8 cellular contexts compared by ENCODE assay signal in genomic region chrX:107629533-107629909, GRCh38. TPM values are rescaled to one million over a fixed set of nuclear protein-coding genes. Genes with fewer than 3 reads are reported as not detected.
DNase-seq lines count a peak whose midpoint lies in the region; ATAC-seq, FAIRE-seq and TF ChIP-seq lines count a peak whose summit lies in the region.

No MANE protein-coding gene starts in this region.

- WGBS in prostate gland = 4% methylated on average over 5 of the region's 5 CpGs
- WGBS in small intestine, 3 donors = 1 to 35% (median 13%) methylated on average over 5 of the region's 5 CpGs

- ATAC-seq in SK-N-SH treated with all-trans-retinoic acid at 6 μM for 48 hours (peak; percentile 54), GM18861 (IDR thresholded peaks at IDR 0.05; ENCODE audit: unreplicated experiment) (no peak), GM21619 (IDR thresholded peaks at IDR 0.05; ENCODE audit: unreplicated experiment) (no peak)

- intact Hi-C loops in Caco-2 (cut with micrococcal nuclease; ENCODE audit: unreplicated experiment) (loop anchor here (1.0 kb wide), 1 partner anchor 91 kb away; no protein-coding TSS in a partner anchor), prostate gland (cut with DNase I) (loop anchor here (10.0 kb wide), 1 partner anchor 635 kb away; no protein-coding TSS in a partner anchor)

- H3K4me3 ChIP-seq in Caco-2 (ENCODE audit: low read depth, low read length) (peak overlapping the region; percentile 59), H7 (ENCODE audit: insufficient read depth, low read depth, low read length) (peak overlapping the region; percentile 81), fibroblast of pulmonary artery (replicated peaks; ENCODE audit: low read depth, low read length) (peak overlapping the region; percentile 76), prostate gland (peak overlapping the region; percentile 40 to 42), small intestine (ENCODE audit: low read depth in 1 of 2, low read length in 2 of 2) (peak overlapping the region in 1 of 2 donors; percentile 53)

- no peaks in the 10 kb centered on the region for H3K36me3 ChIP-seq in Caco-2 (ENCODE audit: control insufficient read depth, insufficient read depth, low read length)
- H3K36me3 ChIP-seq in H7 (replicated peaks; ENCODE audit: control insufficient read depth, insufficient read depth, low read length) = no peaks in the 10 kb centered on the region
- H3K36me3 ChIP-seq in prostate gland = no peaks in the 10 kb centered on the region
- H3K36me3 ChIP-seq in small intestine (ENCODE audit: control insufficient read depth in 2 of 2, insufficient read depth in 2 of 2, low read length in 2 of 2) = no peaks in the 10 kb centered on the region

- H3K36me3 Mint-ChIP-seq in Caco-2 (ENCODE audit: insufficient read depth, unreplicated experiment) = no peaks in the 10 kb centered on the region

- H3K4me1 Mint-ChIP-seq in Caco-2 (ENCODE audit: low read depth, unreplicated experiment) = peaks cover 8% of the 10 kb centered on the region

- no peak overlapping the region for H3K27ac Mint-ChIP-seq in Caco-2 (ENCODE audit: unreplicated experiment)

- peak overlapping the region; percentile 79 for H3K4me3 Mint-ChIP-seq in Caco-2 (ENCODE audit: unreplicated experiment)

- H3K9me3 Mint-ChIP-seq in Caco-2 (ENCODE audit: unreplicated experiment) = no peaks in the 10 kb centered on the region

- FAIRE-seq in small intestine (lab: Jason Lieb, UNC) = no peak

- DNase-seq in Caco-2 (peak in 1 of 2 experiments; percentile 15), H7 (peak; percentile 50), fibroblast of pulmonary artery (ENCODE audit: low read depth) (peak; percentile 32), prostate gland (ENCODE audit: low spot score) (peak; percentile 7), small intestine (no peak)

- POLR2A ChIA-PET in Caco-2 (lab: Charles Lee) = no interaction called here

- no peak overlapping the region for H3K27ac ChIP-seq in prostate gland
- H3K27ac ChIP-seq in small intestine (ENCODE audit: low read depth in 1 of 2, low read length in 1 of 2) = no peak overlapping the region

- H3K27me3 Mint-ChIP-seq in Caco-2 (ENCODE audit: insufficient read depth, unreplicated experiment) = peaks cover 3% of the 10 kb centered on the region

- BruUV-seq in Caco-2 (replicated peaks; lab: Mats Ljungman, UMichigan) = no TSS peak

- TF ChIP-seq POLR2A in prostate gland (IDR thresholded peaks at IDR 0.05) = no peak

- H3K9me3 ChIP-seq in Caco-2 (no peaks in the 10 kb centered on the region), prostate gland (no peaks in the 10 kb centered on the region), small intestine (ENCODE audit: control insufficient read depth, low read depth) (no peaks in the 10 kb centered on the region)

- H3K27me3 ChIP-seq in Caco-2 (replicated peaks; ENCODE audit: control insufficient read depth, insufficient read depth, low read length) = no peaks in the 10 kb centered on the region
- no peaks in the 10 kb centered on the region for H3K27me3 ChIP-seq in H7 (ENCODE audit: control insufficient read depth, insufficient read depth, low read length)
- no peaks in the 10 kb centered on the region for H3K27me3 ChIP-seq in prostate gland (replicated peaks; ENCODE audit: insufficient read depth)
- peaks cover 0 to 2% of the 10 kb centered on the region in 2 donors for H3K27me3 ChIP-seq in small intestine (ENCODE audit: control insufficient read depth in 2 of 2, insufficient read depth in 2 of 2, low read length in 2 of 2)

- TF ChIP-seq CTCF in Caco-2 (IDR thresholded peaks at IDR 0.05; ENCODE audit: insufficient read depth in 1 of 2, low read depth in 1 of 2, low read length in 1 of 2, severe bottlenecking in 1 of 2, unreplicated experiment in 1 of 2) (peak in 1 of 2 experiments; percentile 22), fibroblast of pulmonary artery (IDR thresholded peaks at IDR 0.05; ENCODE audit: low read length, missing control alignments) (peak; percentile 39), prostate gland (IDR thresholded peaks at IDR 0.05) (no peak)

- CTCF ChIA-PET in Caco-2 (lab: Charles Lee) = interaction anchor here (1.1 to 1.3 kb wide), 2 partner anchors 44 to 146 kb away, joined by 4 to 5 read pairs; partner anchors contain the start of gene TSC22D3

- H3K4me1 ChIP-seq in Caco-2 (no peaks in the 10 kb centered on the region), prostate gland (replicated peaks) (no peaks in the 10 kb centered on the region), small intestine (ENCODE audit: control insufficient read depth in 2 of 2, insufficient read depth in 1 of 2, low read depth in 1 of 2, low read length in 1 of 2) (no peaks in the 10 kb centered on the region)

TF ChIP-seq in SK-N-SH treated with all-trans-retinoic acid at 6 μM for 48 hours, 23 proteins besides CTCF, POLR2A, EP300 and RAD21 (continues in another document):
- TF ChIP-seq TCF4 (CRISPR knock-in tag; IDR thresholded peaks at IDR 0.05; ENCODE audit: borderline replicate concordance) (no peak), CSRNP3 (CRISPR knock-in tag; IDR thresholded peaks at IDR 0.05) (no peak), ZNF70 (CRISPR knock-in tag; IDR thresholded peaks at IDR 0.05) (no peak), ARNTL (CRISPR knock-in tag; IDR thresholded peaks at IDR 0.05; ENCODE audit: borderline replicate concordance, low read depth) (no peak), GLIS3 (CRISPR knock-in tag; IDR thresholded peaks at IDR 0.05) (no peak), ZNF565 (CRISPR knock-in tag; conservative IDR thresholded peaks at IDR 0.05; ENCODE audit: low read depth) (no peak), CREB5 (CRISPR knock-in tag; IDR thresholded peaks at IDR 0.05; ENCODE audit: low read depth) (no peak), ESRRG (CRISPR knock-in tag; IDR thresholded peaks at IDR 0.05) (no peak), ISL1 (CRISPR knock-in tag; IDR thresholded peaks at IDR 0.05) (no peak), PATZ1 (CRISPR knock-in tag; IDR thresholded peaks at IDR 0.05; ENCODE audit: borderline replicate concordance) (no peak), TOX (CRISPR knock-in tag; IDR thresholded peaks at IDR 0.05; ENCODE audit: borderline replicate concordance) (no peak)

RNA-seq across cellular contexts. Expression of gene PRPS1, which starts 1.2 kb away (rescaled TPM):
- total RNA-seq in Caco-2 (2022) (30.0 and 34.3 TPM in 2 replicates), prostate gland (10 to 100 TPM; 37.5 to 37.6 TPM)
- total RNA-seq in H7 (2014; rRNA removed; shearing (Covaris generic)) = 231 and 248 TPM in 2 replicates
- 10 to 100 TPM in 2 of 3 donors, 1 to 10 TPM in 1; 2.9 to 18.2 (median 13.2) TPM for polyA plus RNA-seq in small intestine
